In the genomic region with DNA sequence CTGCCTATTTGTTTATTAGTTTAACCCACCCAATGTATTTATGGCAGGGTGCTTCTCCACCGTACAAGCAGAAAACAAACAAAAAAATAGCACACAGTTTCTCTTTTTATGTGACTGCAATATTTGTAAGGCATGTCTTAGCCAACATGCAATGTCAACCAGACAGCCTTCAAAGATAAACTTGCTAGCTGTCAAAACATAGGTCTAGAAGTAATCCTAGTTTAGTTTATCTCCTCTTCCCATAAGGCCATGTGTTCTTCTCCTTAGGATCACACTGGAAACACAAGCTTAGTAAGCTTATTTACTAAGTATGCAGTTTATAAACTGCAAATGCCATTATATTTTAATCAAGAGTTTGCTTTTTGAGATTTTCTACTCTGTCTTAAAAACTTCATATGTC, we compare ENCODE assay signal across 22 cellular contexts.
A peak's percentile ranks its signal among the peaks of the same experiment; 100 is the strongest.
DNase-seq lines count a peak whose midpoint lies in the region; ATAC-seq, FAIRE-seq and TF ChIP-seq lines count a peak whose summit lies in the region.
"Had no signal": no experiment of that assay in that cellular context is flagged by ENCODE, and none has a peak within 500 bp of the region (broad histone marks: within the 10 kb centered on the region; RNA-seq: fewer than 3 reads in every experiment).

No MANE protein-coding gene starts in this region.

- POLR2A ChIA-PET in RWPE1 (lab: Yijun Ruan, JAX; ENCODE audit: low non-redundant PET), result no interaction called here

- no peak overlapping the region for H3K4me3 Mint-ChIP-seq in effector memory CD8-positive, alpha-beta T cell
- H3K4me3 Mint-ChIP-seq: CD4-positive, alpha-beta memory T cell had no signal

- no peaks in the 10 kb centered on the region for H3F3A ChIP-seq in neural cell (ENCODE audit: insufficient read depth, low read length, poor library complexity, severe bottlenecking)

- CTCF ChIA-PET in RWPE1 (lab: Yijun Ruan, JAX), result no interaction called here

- 29% methylated on average over 1 of the region's 1 CpG for WGBS in hepatocyte (ENCODE audit: low lambda C conversion rate, missing lambda C conversion rate)

- H3K4me1 Mint-ChIP-seq in effector memory CD8-positive, alpha-beta T cell (ENCODE audit: low read depth in 2 of 2), result peaks cover 0 to 3% of the 10 kb centered on the region in 2 donors
- H3K4me1 Mint-ChIP-seq: CD4-positive, alpha-beta memory T cell had no signal

- H3K9me3 Mint-ChIP-seq in effector memory CD8-positive, alpha-beta T cell, result no peaks in the 10 kb centered on the region

- no peak for ATAC-seq in left lobe of liver
- no peak for ATAC-seq in effector memory CD8-positive, alpha-beta T cell (replicated peaks)

- no peak overlapping the region for H3K9ac ChIP-seq in neural cell (ENCODE audit: low read length)
- H3K9ac ChIP-seq: GM23248 had no signal

- peak overlapping the region; percentile 4 for H3K4me2 ChIP-seq in hepatocyte
- H3K4me2 ChIP-seq in neural cell (ENCODE audit: low read length), result no peak overlapping the region

- TF ChIP-seq CTCF in hepatocyte (IDR thresholded peaks at IDR 0.05; ENCODE audit: poor library complexity) (no peak), neural cell (IDR thresholded peaks at IDR 0.05; ENCODE audit: poor library complexity, severe bottlenecking) (no peak), RWPE1 (conservative IDR thresholded peaks at IDR 0.05; ENCODE audit: low read depth) (no peak)

- DNase-seq in GM19239 (ENCODE audit: insufficient read length, low spot score) (no peak), amniotic epithelial cell (ENCODE audit: low read depth) (peak; percentile 61), hepatocyte (ENCODE audit: low spot score) (no peak), RWPE1 (ENCODE audit: low spot score) (no peak), NCI-H1417 (lab: John Stamatoyannopoulos, UW) (no peak), left lobe of liver (ENCODE audit: low spot score) (no peak)
- DNase-seq in effector memory CD8-positive, alpha-beta T cell, result no peak
- DNase-seq: 8988T; C1 segment of cervical spinal cord; Calu3; CD4-positive, alpha-beta memory T cell; COR-L47; DMS53; DMS79 treated with DMSO at 0.1 percent for 48 hours; GF-D8; GM23248; H7; HCEC 1CT had no signal

- peak; percentile 21 for FAIRE-seq in GM19239 (lab: Jason Lieb, UNC)
- FAIRE-seq: GM12891, GM18507, H1 had no signal

- H3K9me3 ChIP-seq in hepatocyte (ENCODE audit: low read depth) (no peaks in the 10 kb centered on the region), neural cell (ENCODE audit: low read length) (no peaks in the 10 kb centered on the region)

- H3K27ac Mint-ChIP-seq in effector memory CD8-positive, alpha-beta T cell, result no peak overlapping the region
- H3K27ac Mint-ChIP-seq: CD4-positive, alpha-beta memory T cell had no signal

- H4K20me1 ChIP-seq in hepatocyte (ENCODE audit: insufficient read depth, poor library complexity, severe bottlenecking), result no peaks in the 10 kb centered on the region
- H4K20me1 ChIP-seq in neural cell (ENCODE audit: insufficient read depth), result no peaks in the 10 kb centered on the region

- H3K36me3 ChIP-seq in hepatocyte (replicated peaks; ENCODE audit: insufficient read depth, low read depth) (no peaks in the 10 kb centered on the region), neural cell (ENCODE audit: insufficient read depth, low read length) (no peaks in the 10 kb centered on the region)

- H3K79me2 ChIP-seq in hepatocyte, result no peaks in the 10 kb centered on the region
- H3K79me2 ChIP-seq in neural cell (replicated peaks; ENCODE audit: insufficient read depth, low read length), result no peaks in the 10 kb centered on the region

- no peaks in the 10 kb centered on the region for H3K36me3 Mint-ChIP-seq in effector memory CD8-positive, alpha-beta T cell (ENCODE audit: insufficient read depth)

- H2AFZ ChIP-seq in hepatocyte (no peak overlapping the region), neural cell (ENCODE audit: low read depth, low read length) (no peak overlapping the region)
- H2AFZ ChIP-seq: GM23248 had no signal

- H3K4me1 ChIP-seq in hepatocyte (ENCODE audit: insufficient read depth), result no peaks in the 10 kb centered on the region

- peak; percentile 94 for TF ChIP-seq EP300 in neural cell (conservative IDR thresholded peaks at IDR 0.05; ENCODE audit: poor library complexity, severe bottlenecking)

- H3K27ac ChIP-seq in hepatocyte, result no peak overlapping the region
- H3K27ac ChIP-seq in neural cell (ENCODE audit: low read length), result no peak overlapping the region
- no peak overlapping the region for H3K27ac ChIP-seq in RWPE1
- H3K27ac ChIP-seq: GM23248 had no signal

- H3K9me2 ChIP-seq in hepatocyte (replicated peaks; ENCODE audit: insufficient read depth) (no peaks in the 10 kb centered on the region), neural cell (ENCODE audit: insufficient read depth, low read length) (no peaks in the 10 kb centered on the region)

- TF ChIP-seq RAD21 in neural cell (conservative IDR thresholded peaks at IDR 0.05), result no peak

- H3K4me3 ChIP-seq in hepatocyte (no peak overlapping the region), neural cell (ENCODE audit: low read length) (no peak overlapping the region)
- H3K4me3 ChIP-seq: GM23248 had no signal

- H3K27me3 Mint-ChIP-seq in effector memory CD8-positive, alpha-beta T cell, result no peaks in the 10 kb centered on the region
- H3K27me3 Mint-ChIP-seq: CD4-positive, alpha-beta memory T cell had no signal

- H3K27me3 ChIP-seq in hepatocyte, result no peaks in the 10 kb centered on the region
- H3K27me3 ChIP-seq in neural cell (ENCODE audit: insufficient read depth, low read depth, low read length), result no peaks in the 10 kb centered on the region

TF ChIP-seq in neural cell, 6 proteins besides CTCF, POLR2A, EP300 and RAD21:
- TF ChIP-seq POLR2AphosphoS5 (IDR thresholded peaks at IDR 0.05), result peak; percentile 86
- TF ChIP-seq, protein P1, sequence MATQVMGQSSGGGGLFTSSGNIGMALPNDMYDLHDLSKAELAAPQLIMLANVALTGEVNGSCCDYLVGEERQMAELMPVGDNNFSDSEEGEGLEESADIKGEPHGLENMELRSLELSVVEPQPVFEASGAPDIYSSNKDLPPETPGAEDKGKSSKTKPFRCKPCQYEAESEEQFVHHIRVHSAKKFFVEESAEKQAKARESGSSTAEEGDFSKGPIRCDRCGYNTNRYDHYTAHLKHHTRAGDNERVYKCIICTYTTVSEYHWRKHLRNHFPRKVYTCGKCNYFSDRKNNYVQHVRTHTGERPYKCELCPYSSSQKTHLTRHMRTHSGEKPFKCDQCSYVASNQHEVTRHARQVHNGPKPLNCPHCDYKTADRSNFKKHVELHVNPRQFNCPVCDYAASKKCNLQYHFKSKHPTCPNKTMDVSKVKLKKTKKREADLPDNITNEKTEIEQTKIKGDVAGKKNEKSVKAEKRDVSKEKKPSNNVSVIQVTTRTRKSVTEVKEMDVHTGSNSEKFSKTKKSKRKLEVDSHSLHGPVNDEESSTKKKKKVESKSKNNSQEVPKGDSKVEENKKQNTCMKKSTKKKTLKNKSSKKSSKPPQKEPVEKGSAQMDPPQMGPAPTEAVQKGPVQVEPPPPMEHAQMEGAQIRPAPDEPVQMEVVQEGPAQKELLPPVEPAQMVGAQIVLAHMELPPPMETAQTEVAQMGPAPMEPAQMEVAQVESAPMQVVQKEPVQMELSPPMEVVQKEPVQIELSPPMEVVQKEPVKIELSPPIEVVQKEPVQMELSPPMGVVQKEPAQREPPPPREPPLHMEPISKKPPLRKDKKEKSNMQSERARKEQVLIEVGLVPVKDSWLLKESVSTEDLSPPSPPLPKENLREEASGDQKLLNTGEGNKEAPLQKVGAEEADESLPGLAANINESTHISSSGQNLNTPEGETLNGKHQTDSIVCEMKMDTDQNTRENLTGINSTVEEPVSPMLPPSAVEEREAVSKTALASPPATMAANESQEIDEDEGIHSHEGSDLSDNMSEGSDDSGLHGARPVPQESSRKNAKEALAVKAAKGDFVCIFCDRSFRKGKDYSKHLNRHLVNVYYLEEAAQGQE (IDR thresholded peaks at IDR 0.05; ENCODE audit: borderline replicate concordance), result no peak
- TF ChIP-seq MXI1 (conservative IDR thresholded peaks at IDR 0.05; ENCODE audit: poor library complexity, severe bottlenecking), result peak; percentile 38
